In genomic region chr14:72808564-72808963, GRCh38 we compare ENCODE assay signal across 19 cellular contexts.
A peak's percentile ranks its signal among the peaks of the same experiment; 100 is the strongest.
DNase-seq lines count a peak whose midpoint lies in the region; ATAC-seq and TF ChIP-seq lines count a peak whose summit lies in the region.
"Had no signal": no experiment of that assay in that cellular context is flagged by ENCODE, and none has a peak within 500 bp of the region (broad histone marks: within the 10 kb centered on the region; RNA-seq: fewer than 3 reads in every experiment).

No MANE protein-coding gene starts in this region.

- 58 to 82% methylated on average over 2 to 4 of the region's 4 CpGs for WGBS in transverse colon (ENCODE audit: low coverage in 1 of 2), 2 donors

- H3K27me3 Mint-ChIP-seq in activated CD8-positive, alpha-beta T cell treated with anti-CD3 and anti-CD28 coated beads for 36 hours, result no peaks in the 10 kb centered on the region
- H3K27me3 Mint-ChIP-seq in activated CD8-positive, alpha-beta T cell treated with anti-CD3 and anti-CD28 coated beads, Interleukin-2, amount 10 ng/mL, durations not matched to agents 7 days and 5 days (ENCODE audit: low read depth), result peaks cover 4% of the 10 kb centered on the region
- H3K27me3 Mint-ChIP-seq in chondrocyte (ENCODE audit: low read depth), result no peaks in the 10 kb centered on the region

- TF ChIP-seq EP300 in transverse colon (IDR thresholded peaks at IDR 0.05; ENCODE audit: low read depth), result no peak

- in situ Hi-C loops in astrocyte of the cerebellum (cut with HindIII; ENCODE audit: low sequenced_read_pairs) (no loop called here), transverse colon (cut with MboI; ENCODE audit: low pct_ligation_motif_present in 1 of 4, low pct_unique_long_range_greater_than_20kb in 1 of 4, low sequenced_read_pairs in 3 of 4) (no loop called here)

- H3K9me3 ChIP-seq in A673 (ENCODE audit: low read depth, low read length, poor library complexity, severe bottlenecking) (no peaks in the 10 kb centered on the region), transverse colon (no peaks in the 10 kb centered on the region)
- H3K9me3 ChIP-seq: BLaER1 treated with 17β-estradiol and CSF1 and Interleukin-3, amounts not matched to agents 10 nM and 100 nM had no signal

- TF ChIP-seq CTCF in activated CD8-positive, alpha-beta T cell treated with anti-CD3 and anti-CD28 coated beads for 36 hours (IDR thresholded peaks at IDR 0.05), result no peak
- TF ChIP-seq CTCF in A673 (conservative IDR thresholded peaks at IDR 0.05; ENCODE audit: low read depth, low read length), result no peak
- no peak for TF ChIP-seq CTCF in astrocyte of the cerebellum (IDR thresholded peaks at IDR 0.05; ENCODE audit: low read depth, low read length, missing control alignments)
- no peak for TF ChIP-seq CTCF in transverse colon (IDR thresholded peaks at IDR 0.05)
- TF ChIP-seq CTCF in chondrocyte (IDR thresholded peaks at IDR 0.05), result no peak

- POLR2A ChIA-PET in activated CD8-positive, alpha-beta T cell treated with anti-CD3 and anti-CD28 coated beads for 36 hours (lab: Charles Lee), result no interaction called here
- POLR2A ChIA-PET in activated CD8-positive, alpha-beta T cell treated with anti-CD3 and anti-CD28 coated beads, Interleukin-2, amount 10 ng/mL, durations not matched to agents 7 days and 5 days (lab: Charles Lee), result no interaction called here
- POLR2A ChIA-PET in A673 (lab: Charles Lee; ENCODE audit: low non-redundant PET), result no interaction called here

- intact Hi-C loops in activated CD8-positive, alpha-beta T cell treated with anti-CD3 and anti-CD28 coated beads for 36 hours (cut with micrococcal nuclease), result no loop called here
- intact Hi-C loops in A673 (cut with micrococcal nuclease; ENCODE audit: unreplicated experiment) (no loop called here), transverse colon (cut with DNase I; ENCODE audit: low total_unique reads) (no loop called here)

- H3K4me1 ChIP-seq in A673 (ENCODE audit: insufficient read depth, low read length, poor library complexity, severe bottlenecking) (peaks cover 5% of the 10 kb centered on the region), transverse colon (no peaks in the 10 kb centered on the region)

- no peak for ATAC-seq in activated CD8-positive, alpha-beta T cell treated with anti-CD3 and anti-CD28 coated beads for 36 hours
- no peak for ATAC-seq in activated CD8-positive, alpha-beta T cell treated with anti-CD3 and anti-CD28 coated beads, Interleukin-2, amount 10 ng/mL, durations not matched to agents 7 days and 5 days
- ATAC-seq: HepG2 had no signal

- peak overlapping the region; percentile 42 for H3K27ac ChIP-seq in A673 (ENCODE audit: low read depth, low read length, poor library complexity, severe bottlenecking)
- H3K27ac ChIP-seq in transverse colon, result no peak overlapping the region
- H3K27ac ChIP-seq: BLaER1 treated with 17β-estradiol and CSF1 and Interleukin-3, amounts not matched to agents 10 nM and 100 nM; KMS-11; PC-9 had no signal

- H3K27me3 ChIP-seq in A673 (replicated peaks; ENCODE audit: insufficient read depth, low read depth, low read length, poor library complexity), result no peaks in the 10 kb centered on the region
- H3K27me3 ChIP-seq in transverse colon, result no peaks in the 10 kb centered on the region
- H3K27me3 ChIP-seq: BLaER1 treated with 17β-estradiol and CSF1 and Interleukin-3, amounts not matched to agents 10 nM and 100 nM had no signal

- H3K4me1 Mint-ChIP-seq in activated CD8-positive, alpha-beta T cell treated with anti-CD3 and anti-CD28 coated beads for 36 hours (ENCODE audit: low read depth), result peaks cover 30% of the 10 kb centered on the region
- H3K4me1 Mint-ChIP-seq in activated CD8-positive, alpha-beta T cell treated with anti-CD3 and anti-CD28 coated beads, Interleukin-2, amount 10 ng/mL, durations not matched to agents 7 days and 5 days (ENCODE audit: low read depth), result peaks cover 21% of the 10 kb centered on the region
- H3K4me1 Mint-ChIP-seq in chondrocyte (ENCODE audit: low read depth), result peaks cover 4% of the 10 kb centered on the region

- BruUV-seq in A673 (replicated peaks; lab: Mats Ljungman, UMichigan), result no TSS peak

- H3K36me3 Mint-ChIP-seq in activated CD8-positive, alpha-beta T cell treated with anti-CD3 and anti-CD28 coated beads for 36 hours (ENCODE audit: low read depth), result peaks cover 4% of the 10 kb centered on the region
- H3K36me3 Mint-ChIP-seq in activated CD8-positive, alpha-beta T cell treated with anti-CD3 and anti-CD28 coated beads, Interleukin-2, amount 10 ng/mL, durations not matched to agents 7 days and 5 days (ENCODE audit: low read depth), result peaks cover under 1% of the 10 kb centered on the region
- H3K36me3 Mint-ChIP-seq in chondrocyte (ENCODE audit: low read depth), result no peaks in the 10 kb centered on the region

- no peak for DNase-seq in activated CD8-positive, alpha-beta T cell treated with anti-CD3 and anti-CD28 coated beads for 36 hours
- no peak for DNase-seq in activated CD8-positive, alpha-beta T cell treated with anti-CD3 and anti-CD28 coated beads, Interleukin-2, amount 10 ng/mL, durations not matched to agents 7 days and 5 days
- peak; percentile 64 for DNase-seq in A673 (ENCODE audit: low spot score)
- peak; percentile 76 for DNase-seq in astrocyte of the cerebellum (ENCODE audit: low read depth)
- DNase-seq in midbrain (lab: John Stamatoyannopoulos, UW), result peak; percentile 15
- no peak for DNase-seq in transverse colon
- DNase-seq in NCI-H82 treated with DMSO at 0.1 percent for 48 hours (lab: John Stamatoyannopoulos, UW; ENCODE audit: unreplicated experiment), result no peak
- no peak for DNase-seq in chondrocyte (ENCODE audit: low spot score)
- DNase-seq: 8988T, H9, NCI-H1092 treated with DMSO at 0.1 percent for 48 hours, NCI-H1694, NCI-H2107, NCI-H345, NCI-H69, PC-9 had no signal

- CTCF ChIA-PET in activated CD8-positive, alpha-beta T cell treated with anti-CD3 and anti-CD28 coated beads for 36 hours (lab: Charles Lee), result interaction anchor here (1.4 kb wide), 1 partner anchor 13 kb away, joined by 4 read pairs; no protein-coding TSS in a partner anchor
- CTCF ChIA-PET in activated CD8-positive, alpha-beta T cell treated with anti-CD3 and anti-CD28 coated beads, Interleukin-2, amount 10 ng/mL, durations not matched to agents 7 days and 5 days (lab: Charles Lee), result interaction anchor here (1.6 kb wide), 1 partner anchor 140 kb away, joined by 4 read pairs; no protein-coding TSS in a partner anchor
- CTCF ChIA-PET in A673 (lab: Charles Lee), result no interaction called here

- TF ChIP-seq POLR2A in transverse colon (IDR thresholded peaks at IDR 0.05), result no peak

- peaks cover 6% of the 10 kb centered on the region for H3K9me3 Mint-ChIP-seq in activated CD8-positive, alpha-beta T cell treated with anti-CD3 and anti-CD28 coated beads for 36 hours
- H3K9me3 Mint-ChIP-seq in activated CD8-positive, alpha-beta T cell treated with anti-CD3 and anti-CD28 coated beads, Interleukin-2, amount 10 ng/mL, durations not matched to agents 7 days and 5 days (ENCODE audit: insufficient read depth), result no peaks in the 10 kb centered on the region
- no peaks in the 10 kb centered on the region for H3K9me3 Mint-ChIP-seq in chondrocyte (ENCODE audit: low read depth)

- no peak overlapping the region for H3K4me3 Mint-ChIP-seq in activated CD8-positive, alpha-beta T cell treated with anti-CD3 and anti-CD28 coated beads for 36 hours
- no peak overlapping the region for H3K4me3 Mint-ChIP-seq in activated CD8-positive, alpha-beta T cell treated with anti-CD3 and anti-CD28 coated beads, Interleukin-2, amount 10 ng/mL, durations not matched to agents 7 days and 5 days
- no peak overlapping the region for H3K4me3 Mint-ChIP-seq in chondrocyte (ENCODE audit: unreplicated experiment)
- H3K4me3 Mint-ChIP-seq: H9 had no signal

- no peaks in the 10 kb centered on the region for H3K36me3 ChIP-seq in A673 (ENCODE audit: insufficient read depth, low read length, poor library complexity, severe bottlenecking)
- no peaks in the 10 kb centered on the region for H3K36me3 ChIP-seq in transverse colon
- H3K36me3 ChIP-seq: BLaER1 treated with 17β-estradiol and CSF1 and Interleukin-3, amounts not matched to agents 10 nM and 100 nM had no signal

- H3K27ac Mint-ChIP-seq in activated CD8-positive, alpha-beta T cell treated with anti-CD3 and anti-CD28 coated beads for 36 hours, result peak overlapping the region; percentile 97
- no peak overlapping the region for H3K27ac Mint-ChIP-seq in activated CD8-positive, alpha-beta T cell treated with anti-CD3 and anti-CD28 coated beads, Interleukin-2, amount 10 ng/mL, durations not matched to agents 7 days and 5 days
- H3K27ac Mint-ChIP-seq in chondrocyte (ENCODE audit: unreplicated experiment), result no peak overlapping the region

- H3K4me3 ChIP-seq in A673 (ENCODE audit: low read depth, low read length, poor library complexity, severe bottlenecking), result no peak overlapping the region
- H3K4me3 ChIP-seq in astrocyte of the cerebellum (ENCODE audit: low read depth, low read length), result no peak overlapping the region
- H3K4me3 ChIP-seq in transverse colon, result no peak overlapping the region
- H3K4me3 ChIP-seq: BLaER1 treated with 17β-estradiol and CSF1 and Interleukin-3, amounts not matched to agents 10 nM and 100 nM; PC-9 had no signal

Comparison
In these comparisons a context has a peak if more than half of its experiments do, and no peak if none do; other contexts are left out.
1. DNase-seq: peak in A673 (single experiment), astrocyte of the cerebellum (single experiment) and midbrain (single experiment); none in activated CD8-positive, alpha-beta T cell treated with anti-CD3 and anti-CD28 coated beads for 36 hours (single experiment), activated CD8-positive, alpha-beta T cell treated with anti-CD3 and anti-CD28 coated beads, Interleukin-2, amount 10 ng/mL, durations not matched to agents 7 days and 5 days (single experiment), transverse colon (single experiment), NCI-H82 treated with DMSO at 0.1 percent for 48 hours (single experiment) and chondrocyte (single experiment).